ENCODE assay signal across 17 cellular contexts in genomic region chr3:9013782-9014181, GRCh38. TPM values are rescaled to one million over a fixed set of nuclear protein-coding genes. Genes with fewer than 3 reads are reported as not detected.
DNase-seq lines count a peak whose midpoint lies in the region; ATAC-seq, FAIRE-seq and TF ChIP-seq lines count a peak whose summit lies in the region.
"Had no signal": no experiment of that assay in that cellular context is flagged by ENCODE, and none has a peak within 500 bp of the region (broad histone marks: within the 10 kb centered on the region; RNA-seq: fewer than 3 reads in every experiment).

No MANE protein-coding gene starts in this region.

- H3K9ac ChIP-seq in GM12878 (ENCODE audit: control insufficient read depth, insufficient read depth, low read length) = no peak overlapping the region
- H3K9ac ChIP-seq in mesenchymal stem cell (ENCODE audit: low read length) = peak overlapping the region; percentile 10
- H3K9ac ChIP-seq: BLaER1 treated with 17β-estradiol and CSF1 and Interleukin-3, amounts not matched to agents 10 nM and 100 nM had no signal

- no peak overlapping the region for H2BK120ac ChIP-seq in mesenchymal stem cell (ENCODE audit: low read depth, low read length)

- DNase-seq in HTR-8/SVneo (ENCODE audit: insufficient read length, low spot score) (no peak), GM12878 (ENCODE audit: low read depth, low spot score) (no peak), mesenchymal stem cell (no peak)
- no peak for DNase-seq in CD4-positive, alpha-beta memory T cell
- DNase-seq: Caco-2; CD4-positive, CD25-positive, alpha-beta regulatory T cell; GOT3; H9; KBM-7 had no signal

- no peak overlapping the region for H3K27ac Mint-ChIP-seq in CD4-positive, alpha-beta memory T cell
- H3K27ac Mint-ChIP-seq: B cell; CD4-positive, CD25-positive, alpha-beta regulatory T cell; H9 had no signal

- H3K4me2 ChIP-seq in GM12878 (ENCODE audit: control insufficient read depth, insufficient read depth) = no peak overlapping the region
- H3K4me2 ChIP-seq in mesenchymal stem cell (ENCODE audit: low read length, poor library complexity, severe bottlenecking) = no peak overlapping the region
- H3K4me2 ChIP-seq: BLaER1 treated with 17β-estradiol and CSF1 and Interleukin-3, amounts not matched to agents 10 nM and 100 nM had no signal

- H3K79me1 ChIP-seq in mesenchymal stem cell (replicated peaks; ENCODE audit: low read length, poor library complexity, severe bottlenecking) = no peaks in the 10 kb centered on the region

- H3K4me3 ChIP-seq in GM12878 = no peak overlapping the region
- no peak overlapping the region for H3K4me3 ChIP-seq in mesenchymal stem cell (ENCODE audit: insufficient read depth in 1 of 2, low read depth in 1 of 2, low read length in 2 of 2)
- H3K4me3 ChIP-seq in CD4-positive, alpha-beta memory T cell (ENCODE audit: low read length in 2 of 2) = no peak overlapping the region
- H3K4me3 ChIP-seq: BLaER1 treated with 17β-estradiol and CSF1 and Interleukin-3, amounts not matched to agents 10 nM and 100 nM had no signal

- no peaks in the 10 kb centered on the region for H4K20me1 ChIP-seq in GM12878 (ENCODE audit: control insufficient read depth, insufficient read depth)
- H4K20me1 ChIP-seq: BLaER1 treated with 17β-estradiol and CSF1 and Interleukin-3, amounts not matched to agents 10 nM and 100 nM had no signal

- POLR2A ChIA-PET in GM12878 (lab: Charles Lee) = no interaction called here
- POLR2A ChIA-PET in CD4-positive, alpha-beta memory T cell (lab: Charles Lee; ENCODE audit: partially characterized antibody) = no interaction called here

- H3K79me2 ChIP-seq in GM12878 (ENCODE audit: control insufficient read depth, insufficient read depth, low read length) = no peaks in the 10 kb centered on the region

- ATAC-seq in GM12878 (no peak), GM21528 (IDR thresholded peaks at IDR 0.05; ENCODE audit: low FRiP score, unreplicated experiment) (no peak), HG02763 (IDR thresholded peaks at IDR 0.05; ENCODE audit: unreplicated experiment) (no peak)

- H3K4me1 Mint-ChIP-seq in CD4-positive, alpha-beta memory T cell = peaks cover 4 to 13% (median 8%) of the 10 kb centered on the region in 4 donors
- H3K4me1 Mint-ChIP-seq: B cell had no signal

- H3K9me3 ChIP-seq in GM12878 (replicated peaks; ENCODE audit: control insufficient read depth, insufficient read depth, low read length) = no peaks in the 10 kb centered on the region
- no peaks in the 10 kb centered on the region for H3K9me3 ChIP-seq in mesenchymal stem cell (ENCODE audit: control insufficient read depth, low read length)
- no peaks in the 10 kb centered on the region for H3K9me3 ChIP-seq in CD4-positive, alpha-beta memory T cell (ENCODE audit: control insufficient read depth in 1 of 2, low read length in 2 of 2)
- H3K9me3 ChIP-seq: Caco-2 had no signal

- H2BK12ac ChIP-seq in mesenchymal stem cell (ENCODE audit: low read length in 2 of 2) = no peak overlapping the region

- no peak overlapping the region for H3K14ac ChIP-seq in mesenchymal stem cell (ENCODE audit: low read length in 2 of 2)

- no peak overlapping the region for H2BK5ac ChIP-seq in mesenchymal stem cell (ENCODE audit: low read depth, low read length, poor library complexity, severe bottlenecking)

- no peak overlapping the region for H4K8ac ChIP-seq in mesenchymal stem cell (ENCODE audit: low read length)

- RAD21 ChIA-PET in GM12878 (lab: Charles Lee; ENCODE audit: unreplicated experiment) = no interaction called here

- H3K36me3 ChIP-seq in GM12878 (ENCODE audit: control insufficient read depth in 2 of 2, insufficient read depth in 2 of 2, low read length in 1 of 2) = no peaks in the 10 kb centered on the region
- H3K36me3 ChIP-seq in mesenchymal stem cell (ENCODE audit: control insufficient read depth in 1 of 2, insufficient read depth in 2 of 2, low read depth in 1 of 2, low read length in 2 of 2) = peaks cover 0 to 24% of the 10 kb centered on the region in 2 experiments
- no peaks in the 10 kb centered on the region for H3K36me3 ChIP-seq in CD4-positive, alpha-beta memory T cell (ENCODE audit: insufficient read depth, low read length)

- no peak overlapping the region for H3K23ac ChIP-seq in mesenchymal stem cell (ENCODE audit: low read length in 2 of 2)

- SMC1A ChIA-PET in GM12878 (lab: Charles Lee; ENCODE audit: uncharacterized antibody, unreplicated experiment) = interaction anchor here (2.2 kb wide), 1 partner anchor 25 kb away, joined by 8 read pairs; no protein-coding TSS in a partner anchor

- no peaks in the 10 kb centered on the region for H3K27me3 Mint-ChIP-seq in CD4-positive, alpha-beta memory T cell
- H3K27me3 Mint-ChIP-seq: CD4-positive, CD25-positive, alpha-beta regulatory T cell had no signal

- H3K18ac ChIP-seq in mesenchymal stem cell (ENCODE audit: low read depth in 1 of 2, low read length in 2 of 2) = no peak overlapping the region

- in situ Hi-C loops in GM12878 (cut with MboI) = no loop called here

- TF ChIP-seq RAD21 in GM12878 (IDR thresholded peaks at IDR 0.05; ENCODE audit: insufficient read depth, low read depth, low read length) = no peak

- no peak overlapping the region for H4K91ac ChIP-seq in mesenchymal stem cell (ENCODE audit: low read length)

- FAIRE-seq in HTR-8/SVneo (lab: Jason Lieb, UNC) (peak; percentile 13), GM12878 (lab: Jason Lieb, UNC) (peak; percentile 23)
- FAIRE-seq: D721Med, G401.6, GM12892, GM18507 had no signal

- no peak overlapping the region for H3K4ac ChIP-seq in mesenchymal stem cell (ENCODE audit: low read depth in 1 of 2, low read length in 2 of 2)

- no peak overlapping the region for H3K4me3 Mint-ChIP-seq in CD4-positive, alpha-beta memory T cell
- H3K4me3 Mint-ChIP-seq: B cell; CD4-positive, CD25-positive, alpha-beta regulatory T cell; H9 had no signal

- H3K4me1 ChIP-seq in GM12878 (ENCODE audit: control insufficient read depth, insufficient read depth, low read length) = no peaks in the 10 kb centered on the region
- no peaks in the 10 kb centered on the region for H3K4me1 ChIP-seq in mesenchymal stem cell (ENCODE audit: control insufficient read depth, insufficient read depth, low read depth, low read length)
- H3K4me1 ChIP-seq in CD4-positive, alpha-beta memory T cell (ENCODE audit: insufficient read depth, low read length) = peaks cover 7% of the 10 kb centered on the region
- H3K4me1 ChIP-seq: Caco-2 had no signal

- H3K27ac ChIP-seq in GM12878 (ENCODE audit: control insufficient read depth, insufficient read depth) (no peak overlapping the region), mesenchymal stem cell (ENCODE audit: low read length, poor library complexity, severe bottlenecking) (no peak overlapping the region)
- H3K27ac ChIP-seq in CD4-positive, alpha-beta memory T cell (ENCODE audit: low read depth, low read length) = no peak overlapping the region
- H3K27ac ChIP-seq: BLaER1 treated with 17β-estradiol and CSF1 and Interleukin-3, amounts not matched to agents 10 nM and 100 nM had no signal

- no peaks in the 10 kb centered on the region for H3K9me3 Mint-ChIP-seq in CD4-positive, alpha-beta memory T cell
- H3K9me3 Mint-ChIP-seq: CD4-positive, CD25-positive, alpha-beta regulatory T cell; H9 had no signal

- intact Hi-C loops in GM12878 (cut with micrococcal nuclease; ENCODE audit: unreplicated experiment) = no loop called here
- intact Hi-C loops in CD4-positive, alpha-beta memory T cell (cut with micrococcal nuclease) = no loop called here

- H2AFZ ChIP-seq in GM12878 (ENCODE audit: control insufficient read depth, low read depth, low read length) = no peak overlapping the region
- H2AFZ ChIP-seq in mesenchymal stem cell (ENCODE audit: low read depth, low read length) = no peak overlapping the region

- peaks cover 0 to 3% of the 10 kb centered on the region in 2 donors for H3K36me3 Mint-ChIP-seq in CD4-positive, alpha-beta memory T cell

- H2BK15ac ChIP-seq in mesenchymal stem cell (ENCODE audit: low read depth, poor library complexity, severe bottlenecking) = no peak overlapping the region

- CTCF ChIA-PET in GM12878 (lab: Yijun Ruan, JAX) = no interaction called here
- CTCF ChIA-PET in CD4-positive, alpha-beta memory T cell (lab: Charles Lee; ENCODE audit: partially characterized antibody) = no interaction called here

- no TSS peak for BruUV-seq in GM12878 (replicated peaks; lab: Mats Ljungman, UMichigan)

- TF ChIP-seq EP300 in GM12878 (IDR thresholded peaks at IDR 0.05; ENCODE audit: borderline replicate concordance in 1 of 2, control insufficient read depth in 1 of 2, low read depth in 2 of 2, low read length in 2 of 2) = no peak

- 0 out of 4 replicates have a peak, but pooled peaks cover 0 to 2% of the 10 kb centered on the region in 2 experiments for H3K27me3 ChIP-seq in GM12878 (replicated peaks in 1 of 2; ENCODE audit: control insufficient read depth in 2 of 2, insufficient read depth in 2 of 2, low read length in 1 of 2)
- H3K27me3 ChIP-seq in mesenchymal stem cell (ENCODE audit: control insufficient read depth in 1 of 2, insufficient read depth in 1 of 2, low read length in 2 of 2) = peaks cover 0 to 17% of the 10 kb centered on the region in 2 experiments
- no peaks in the 10 kb centered on the region for H3K27me3 ChIP-seq in CD4-positive, alpha-beta memory T cell (ENCODE audit: insufficient read depth, low read length)
- H3K27me3 ChIP-seq: BLaER1 treated with 17β-estradiol and CSF1 and Interleukin-3, amounts not matched to agents 10 nM and 100 nM had no signal

- no peak overlapping the region for H2AK5ac ChIP-seq in mesenchymal stem cell (ENCODE audit: low read length, severe bottlenecking)

- no peak for TF ChIP-seq POLR2A in GM12878 (IDR thresholded peaks at IDR 0.05; ENCODE audit: low read depth, low read length)

- WGBS in GM12878 (ENCODE audit: insufficient coverage, insufficient replicate concordance, low lambda C conversion rate, missing lambda C conversion rate) = 66% methylated on average over 9 of the region's 9 CpGs
- 93% methylated on average over 9 of the region's 9 CpGs for WGBS in mesenchymal stem cell

- no peak for TF ChIP-seq CTCF in GM12878 (IDR thresholded peaks at IDR 0.05 in 2 of 3, conservative IDR thresholded peaks at IDR 0.05 in 1 of 3; ENCODE audit: control insufficient read depth in 2 of 3, extremely low read depth in 1 of 3, insufficient read depth in 1 of 3, low read depth in 3 of 3, low read length in 3 of 3)

RNA-seq across cellular contexts. Expression of gene RAD18, which starts 50.5 kb away (rescaled TPM):
- total RNA-seq in GM12878 (2013; cell fraction: nucleolus; rRNA removed) = 68.1 and 86.4 TPM in 2 replicates
- 17.1 and 21.6 TPM in 2 replicates for total RNA-seq in GM12878 (2014; rRNA removed)
- 19.1 and 21.2 TPM in 2 replicates for total RNA-seq in GM12878 (2014; rRNA removed; fragmentation: Illumina TruSeq; extraction: Trizol)
- total RNA-seq in GM12878 (2021) = 25.5 and 28.3 TPM in 2 replicates
- polyA plus RNA-seq in GM12878 (2011; ENCODE audit: low read depth) = 7.1 TPM
- 16.7 and 26.6 TPM in 2 replicates for polyA plus RNA-seq in GM12878 (2011; rRNA removed)
- 10.8 and 16.4 TPM in 2 replicates for polyA plus RNA-seq in GM12878 (2011; cell fraction: cytosol; rRNA removed)
- polyA plus RNA-seq in GM12878 (2011; cell fraction: nucleus; rRNA removed) = 24.1 and 25.7 TPM in 2 replicates
- polyA plus RNA-seq in GM12878 (2012) = 7.3 and 9.5 TPM in 2 replicates
- 22.0 and 25.5 TPM in 2 replicates for polyA plus RNA-seq in GM12878 (2014; fragmentation: Illumina TruSeq; extraction: Trizol)
- 10 to 100 TPM in 1 of 2 experiments, 1 to 10 TPM in 1; 8.7 to 11.4 TPM for polyA plus RNA-seq in GM12878 (2014; fragmentation: Nextera tagmentation; extraction: Ambion mirVana)
- polyA plus RNA-seq in GM12878 (2014; rRNA removed) = 12.2 and 13.4 TPM in 2 replicates
- polyA plus RNA-seq in GM12878 (2016; fragmentation: Nextera tagmentation; extraction: Ambion mirVana) = 10 to 100 TPM; 36.9 to 38.6 TPM
- polyA minus RNA-seq in GM12878 (2011; rRNA and poly(A)+ RNA removed) = 18.1 and 22.9 TPM in 2 replicates
- polyA minus RNA-seq in GM12878 (2011; cell fraction: cytosol; rRNA and poly(A)+ RNA removed) = 5.5 and 9.6 TPM in 2 replicates
- polyA minus RNA-seq in GM12878 (2011; cell fraction: nucleus; rRNA and poly(A)+ RNA removed) = 52.7 and 77.4 TPM in 2 replicates
- 5.3 TPM for polyA plus RNA-seq in mesenchymal stem cell (2013, experiment 1 of 2)
- polyA plus RNA-seq in mesenchymal stem cell (2013, experiment 2 of 2) = 5.5 TPM
- total RNA-seq in CD4-positive, alpha-beta memory T cell = 10 to 100 TPM; 17.5 to 17.6 TPM
- 10 to 100 TPM; 11.9 to 13.8 TPM for polyA plus RNA-seq in CD4-positive, alpha-beta memory T cell
